In genomic region chr21:44107589-44107988, GRCh38 we compare ENCODE assay signal across 8 cellular contexts. TPM values are rescaled to one million over a fixed set of nuclear protein-coding genes. Genes with fewer than 3 reads are reported as not detected.
A peak's percentile ranks its signal among the peaks of the same experiment; 100 is the strongest.
DNase-seq lines count a peak whose midpoint lies in the region; ATAC-seq, FAIRE-seq and TF ChIP-seq lines count a peak whose summit lies in the region.
"Not testable (repeated sequence)": the region's sequence is repeated elsewhere in the genome, so short reads cannot be mapped to it uniquely, and the experiment has no call there.

No MANE protein-coding gene starts in this region.

- not testable (repeated sequence) for H3K4me1 ChIP-seq in A549, left lung, sigmoid colon

- H3K9me3 ChIP-seq in A549, left lung, sigmoid colon: not testable (repeated sequence)

- TF ChIP-seq POLR2A in A549 (IDR thresholded peaks at IDR 0.05; ENCODE audit: low read length); sigmoid colon (IDR thresholded peaks at IDR 0.05): not testable (repeated sequence)

- H3K27me3 Mint-ChIP-seq in activated CD8-positive, alpha-beta T cell treated with anti-CD3 and anti-CD28 coated beads for 36 hours = not testable (repeated sequence)

- H3K4me1 Mint-ChIP-seq in activated CD8-positive, alpha-beta T cell treated with anti-CD3 and anti-CD28 coated beads for 36 hours (ENCODE audit: low read depth) = not testable (repeated sequence)

- not testable (repeated sequence) for H3K27ac Mint-ChIP-seq in activated CD8-positive, alpha-beta T cell treated with anti-CD3 and anti-CD28 coated beads for 36 hours

- not testable (repeated sequence) for FAIRE-seq in A549 (lab: Jason Lieb, UNC)

- not testable (repeated sequence) for H3K36me3 ChIP-seq in left lung, sigmoid colon

- not testable (repeated sequence) for TF ChIP-seq EP300 in A549 (IDR thresholded peaks at IDR 0.05); sigmoid colon (IDR thresholded peaks at IDR 0.05)

- H3K4me3 Mint-ChIP-seq in activated CD8-positive, alpha-beta T cell treated with anti-CD3 and anti-CD28 coated beads for 36 hours = not testable (repeated sequence)

- H3K4me2 ChIP-seq in A549 = not testable (repeated sequence)

- H3K4me3 ChIP-seq in A549 = not testable (repeated sequence)
- H3K4me3 ChIP-seq in HFF-Myc (replicated peaks; ENCODE audit: low read depth, low read length) (peak overlapping the region; percentile 34), dorsolateral prefrontal cortex (peak overlapping the region in 36 of 59 donors; percentile 28 to 66 (median 46)), left lung (peak overlapping the region; percentile 19 to 31), sigmoid colon (peak overlapping the region; percentile 35 to 46 (median 43))

- H3K27ac ChIP-seq in A549 = peak overlapping the region in 1 of 2 experiments; percentile 66; a peak in 1 of 6 replicates
- H3K27ac ChIP-seq in dorsolateral prefrontal cortex, left lung: not testable (repeated sequence)
- H3K27ac ChIP-seq in sigmoid colon = peak overlapping the region in 2 of 4 donors; percentile 49 to 71

- no CpG with 5 or more reads among the region's 31 CpGs for WGBS in A549 (ENCODE audit: missing lambda C conversion rate)
- 1% methylated on average over 6 of the region's 31 CpGs; no CpG with 5 or more reads in 1 of the 2 donors for WGBS in sigmoid colon, 2 donors

- not testable (repeated sequence) for H3K27me3 ChIP-seq in dorsolateral prefrontal cortex, left lung, sigmoid colon

- POLR2A ChIA-PET in A549 (lab: Yijun Ruan, JAX); activated CD8-positive, alpha-beta T cell treated with anti-CD3 and anti-CD28 coated beads for 36 hours (lab: Charles Lee): not testable (repeated sequence)

- not testable (repeated sequence) for TF ChIP-seq CTCF in A549 (IDR thresholded peaks at IDR 0.05); HFF-Myc (IDR thresholded peaks at IDR 0.05; ENCODE audit: low read depth, low read length, missing control alignments); activated CD8-positive, alpha-beta T cell treated with anti-CD3 and anti-CD28 coated beads for 36 hours (IDR thresholded peaks at IDR 0.05); dorsolateral prefrontal cortex (IDR thresholded peaks at IDR 0.05 in 54 of 56, conservative IDR thresholded peaks at IDR 0.05 in 2 of 56; ENCODE audit: low read depth in 1 of 56, partially characterized antibody in 56 of 56); left lung (IDR thresholded peaks at IDR 0.05); sigmoid colon (IDR thresholded peaks at IDR 0.05)

- intact Hi-C loops in activated CD8-positive, alpha-beta T cell treated with anti-CD3 and anti-CD28 coated beads for 36 hours (cut with micrococcal nuclease); dorsolateral prefrontal cortex (cut with DNase I); left lung (cut with DNase I); sigmoid colon (cut with DNase I): not testable (repeated sequence)

- not testable (repeated sequence) for DNase-seq in A549 (ENCODE audit: low read depth in 1 of 2, low spot score in 1 of 2); HFF-Myc (ENCODE audit: extremely low read depth, low read depth); activated CD8-positive, alpha-beta T cell treated with anti-CD3 and anti-CD28 coated beads for 36 hours; dorsolateral prefrontal cortex; left lung; sigmoid colon

- H3K9me3 Mint-ChIP-seq in activated CD8-positive, alpha-beta T cell treated with anti-CD3 and anti-CD28 coated beads for 36 hours = not testable (repeated sequence)

- H3K36me3 Mint-ChIP-seq in activated CD8-positive, alpha-beta T cell treated with anti-CD3 and anti-CD28 coated beads for 36 hours (ENCODE audit: low read depth) = not testable (repeated sequence)

- peak; percentile 73 to 80; a peak in 4 of 6 replicates for ATAC-seq in A549
- ATAC-seq in GM18867 (IDR thresholded peaks at IDR 0.05; ENCODE audit: unreplicated experiment) = peak; percentile 11
- peak; percentile 22 for ATAC-seq in HG03571 (IDR thresholded peaks at IDR 0.05; ENCODE audit: unreplicated experiment)
- peak; percentile 66 for ATAC-seq in activated CD8-positive, alpha-beta T cell treated with anti-CD3 and anti-CD28 coated beads for 36 hours
- ATAC-seq in left lung = peak; percentile 82

- CTCF ChIA-PET in A549 (lab: Yijun Ruan, JAX); activated CD8-positive, alpha-beta T cell treated with anti-CD3 and anti-CD28 coated beads for 36 hours (lab: Charles Lee): not testable (repeated sequence)

- not testable (repeated sequence) for TF ChIP-seq RAD21 in A549 (conservative IDR thresholded peaks at IDR 0.05 in 1 of 2, IDR thresholded peaks at IDR 0.05 in 1 of 2)

RNA-seq across cellular contexts. Expression of gene PWP2, which starts 0.4 kb away (rescaled TPM):
- polyA plus RNA-seq in A549 (2011; rRNA removed) (3.0 and 5.8 TPM in 2 replicates), A549 (2017; fragmentation: RNase III; extraction: RNeasy Plus Mini Kit Qiagen cat#74134 plus additional on column Dnase treatment) (8.7 to 10.7 TPM (median 9.8 TPM) in 3 replicates), sigmoid colon (10 to 100 TPM in 1 of 3 donors, 1 to 10 TPM in 2; 1.4 to 10.8 (median 1.8) TPM)
- polyA plus RNA-seq in A549 (2012; cell fraction: cytosol; rRNA removed) = 1.6 and 3.0 TPM in 2 replicates
- polyA plus RNA-seq in A549 (2012; cell fraction: nucleus; rRNA removed) = 7.9 and 8.8 TPM in 2 replicates
- polyA minus RNA-seq in A549 (2011; rRNA and poly(A)+ RNA removed) = 0.73 and 8.7 TPM in 2 replicates
- total RNA-seq in activated CD8-positive, alpha-beta T cell treated with anti-CD3 and anti-CD28 coated beads for 36 hours = 10 to 100 TPM in 1 of 2 experiments, 1 to 10 TPM in 1; 9.3 to 10.1 TPM
- total RNA-seq in dorsolateral prefrontal cortex (10 to 100 TPM in 86 of 120 experiments, 1 to 10 TPM in 34; 1.7 to 49.2 (median 15.0) TPM), left lung (1 to 10 TPM; 3.9 to 6.7 TPM), sigmoid colon (1 to 10 TPM; 1.4 to 8.6 (median 6.1) TPM)

RNA-seq across cellular contexts. Expression of gene GATD3, which starts 25.9 kb away (rescaled TPM):
- polyA plus RNA-seq in A549 (2011; rRNA removed) (6.8 and 7.0 TPM in 2 replicates), A549 (2017; fragmentation: RNase III; extraction: RNeasy Plus Mini Kit Qiagen cat#74134 plus additional on column Dnase treatment) (6.1 to 7.9 TPM (median 7.3 TPM) in 3 replicates), sigmoid colon (10 to 100 TPM; 12.5 to 68.2 (median 12.6) TPM)
- 5.3 and 9.8 TPM in 2 replicates for polyA plus RNA-seq in A549 (2012; cell fraction: cytosol; rRNA removed)
- polyA plus RNA-seq in A549 (2012; cell fraction: nucleus; rRNA removed) = 12.4 and 15.7 TPM in 2 replicates
- polyA minus RNA-seq in A549 (2011; rRNA and poly(A)+ RNA removed) = 7.3 and 12.1 TPM in 2 replicates
- 10 to 100 TPM; 10.3 to 11.8 TPM for total RNA-seq in activated CD8-positive, alpha-beta T cell treated with anti-CD3 and anti-CD28 coated beads for 36 hours
- total RNA-seq in dorsolateral prefrontal cortex (100 to 1,000 TPM in 4 of 120 experiments, 10 to 100 TPM in 108, 1 to 10 TPM in 8; 7.4 to 132 (median 19.8) TPM), left lung (10 to 100 TPM in 1 of 2 donors, 1 to 10 TPM in 1; 8.8 to 10.8 TPM), sigmoid colon (10 to 100 TPM in 3 of 4 donors, 1 to 10 TPM in 1; 6.5 to 34.6 (median 10.9) TPM)

Comparison
In these comparisons a context has a peak if more than half of its experiments do, and no peak if none do; other contexts are left out.
1. ATAC-seq: peak in every context shown above with its lines; median percentile 82 in left lung; 76 in A549; 66 in activated CD8-positive, alpha-beta T cell treated with anti-CD3 and anti-CD28 coated beads for 36 hours; 22 in HG03571; 11 in GM18867.